Comparison of ENCODE assay signal across 17 cellular contexts in the genomic region with DNA sequence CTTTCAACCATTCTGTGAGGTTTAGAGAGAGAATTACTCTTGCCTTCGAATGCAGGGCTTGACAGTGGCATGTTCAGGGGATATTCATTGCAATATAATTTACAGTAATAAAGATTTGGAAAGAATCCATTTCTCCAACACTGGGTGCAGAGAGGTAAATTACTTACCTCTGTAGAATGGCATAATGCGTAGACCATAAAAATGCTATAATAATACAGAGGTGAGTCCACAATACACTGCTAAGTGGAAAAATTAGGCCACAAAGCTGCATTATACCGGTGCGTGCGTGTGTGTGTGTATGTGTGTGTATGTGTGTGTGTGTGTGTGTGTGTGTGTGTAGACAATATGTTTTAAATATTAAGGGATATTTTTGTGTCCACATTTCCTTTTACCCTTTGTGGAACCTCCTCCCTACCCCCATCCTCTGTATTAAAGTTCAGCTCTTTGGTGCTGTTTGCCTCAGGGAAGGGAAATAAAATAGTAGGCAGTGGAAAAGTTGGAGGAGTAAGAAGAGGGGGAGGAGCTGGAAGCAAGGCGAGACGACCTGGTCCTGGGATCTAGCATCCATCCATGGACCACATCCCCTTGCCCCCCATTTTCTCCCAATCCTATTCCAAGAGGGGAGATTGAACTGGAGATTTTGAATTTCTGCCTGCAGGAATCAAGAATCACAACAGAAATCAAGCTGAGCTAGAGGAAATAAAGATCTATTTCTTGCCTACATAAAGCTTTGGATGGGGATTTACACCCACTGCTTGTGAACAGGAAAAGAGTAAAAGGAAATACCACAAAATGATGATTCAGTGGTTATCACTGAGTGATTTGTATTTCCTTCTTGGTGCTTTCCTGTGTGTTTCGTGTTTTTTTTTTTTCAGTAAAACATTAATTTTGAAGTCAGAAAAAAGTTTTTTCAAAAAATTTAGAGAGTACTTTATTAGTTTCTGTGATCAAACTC.
A peak's percentile ranks its signal among the peaks of the same experiment; 100 is the strongest.
DNase-seq lines count a peak whose midpoint lies in the region; ATAC-seq and TF ChIP-seq lines count a peak whose summit lies in the region.
"Had no signal": no experiment of that assay in that cellular context is flagged by ENCODE, and none has a peak within 500 bp of the region (broad histone marks: within the 10 kb centered on the region; RNA-seq: fewer than 3 reads in every experiment).

No MANE protein-coding gene starts in this region.

- no peak for TF ChIP-seq CTCF in fibroblast of pulmonary artery (IDR thresholded peaks at IDR 0.05; ENCODE audit: low read length, missing control alignments)
- TF ChIP-seq CTCF in ascending aorta (IDR thresholded peaks at IDR 0.05): no peak

- no peak overlapping the region for H3K27ac Mint-ChIP-seq in activated naive CD4-positive, alpha-beta T cell treated with anti-CD3 and anti-CD28 coated beads, Interleukin-2, amount 50 U/mL, for 24 hours
- peak overlapping the region; percentile 17 for H3K27ac Mint-ChIP-seq in T-helper 1 cell treated with Interleukin-12 subunit alpha and Interleukin-12 subunit beta and Interleukin-4 antibody, amounts not matched to agents 30 μg/mL and 1 μg/mL, for 36 hours
- H3K27ac Mint-ChIP-seq: IgD-negative memory B cell, progenitor cell of endocrine pancreas had no signal

- ATAC-seq in HG03520 (IDR thresholded peaks at IDR 0.05; ENCODE audit: unreplicated experiment): no peak
- ATAC-seq: Right ventricle myocardium inferior had no signal

- H3K36me3 ChIP-seq in ascending aorta: no peaks in the 10 kb centered on the region
- H3K36me3 ChIP-seq: tibial nerve had no signal

- H3K4me1 Mint-ChIP-seq in activated naive CD4-positive, alpha-beta T cell treated with anti-CD3 and anti-CD28 coated beads, Interleukin-2, amount 50 U/mL, for 24 hours: peaks cover 30% of the 10 kb centered on the region
- peaks cover 43% of the 10 kb centered on the region for H3K4me1 Mint-ChIP-seq in T-helper 1 cell treated with Interleukin-12 subunit alpha and Interleukin-12 subunit beta and Interleukin-4 antibody, amounts not matched to agents 30 μg/mL and 1 μg/mL, for 36 hours (ENCODE audit: low read depth)

- no peaks in the 10 kb centered on the region for H3K27me3 Mint-ChIP-seq in activated naive CD4-positive, alpha-beta T cell treated with anti-CD3 and anti-CD28 coated beads, Interleukin-2, amount 50 U/mL, for 24 hours
- peaks cover 16% of the 10 kb centered on the region for H3K27me3 Mint-ChIP-seq in T-helper 1 cell treated with Interleukin-12 subunit alpha and Interleukin-12 subunit beta and Interleukin-4 antibody, amounts not matched to agents 30 μg/mL and 1 μg/mL, for 36 hours (ENCODE audit: low read depth)

- H3K36me3 Mint-ChIP-seq in activated naive CD4-positive, alpha-beta T cell treated with anti-CD3 and anti-CD28 coated beads, Interleukin-2, amount 50 U/mL, for 24 hours: peaks cover 2% of the 10 kb centered on the region
- H3K36me3 Mint-ChIP-seq in T-helper 1 cell treated with Interleukin-12 subunit alpha and Interleukin-12 subunit beta and Interleukin-4 antibody, amounts not matched to agents 30 μg/mL and 1 μg/mL, for 36 hours (ENCODE audit: low read depth): peaks cover 3% of the 10 kb centered on the region
- H3K36me3 Mint-ChIP-seq: IgD-negative memory B cell had no signal

- H3K4me3 Mint-ChIP-seq in activated naive CD4-positive, alpha-beta T cell treated with anti-CD3 and anti-CD28 coated beads, Interleukin-2, amount 50 U/mL, for 24 hours: peak overlapping the region; percentile 13
- H3K4me3 Mint-ChIP-seq in T-helper 1 cell treated with Interleukin-12 subunit alpha and Interleukin-12 subunit beta and Interleukin-4 antibody, amounts not matched to agents 30 μg/mL and 1 μg/mL, for 36 hours: peak overlapping the region; percentile 41
- H3K4me3 Mint-ChIP-seq: IgD-negative memory B cell had no signal

- H3K4me1 ChIP-seq in ascending aorta: no peaks in the 10 kb centered on the region
- H3K4me1 ChIP-seq: tibial nerve had no signal

- intact Hi-C loops in ascending aorta (cut with DNase I): no loop called here

- DNase-seq in activated naive CD4-positive, alpha-beta T cell treated with Interleukin-2 at 50 U/mL for 16 hours: no peak
- DNase-seq in fibroblast of pulmonary artery (ENCODE audit: low read depth) (peak; percentile 63), stromal cell of bone marrow (ENCODE audit: low read depth) (peak; percentile 17), ascending aorta (ENCODE audit: low spot score in 2 of 2) (no peak), DMS79 treated with DMSO at 0.1 percent for 48 hours (lab: John Stamatoyannopoulos, UW) (no peak)
- DNase-seq: activated CD8-positive, alpha-beta memory T cell treated with anti-CD3 and anti-CD28 coated beads, Interleukin-2, amount 50 U/mL, for 4 hours; anterior cingulate cortex; midbrain; NCI-H1694 treated with DMSO at 0.1 percent for 48 hours; NCI-H526 had no signal

- peaks cover 0 to 11% of the 10 kb centered on the region in 2 donors for H3K9me3 ChIP-seq in ascending aorta

- no peaks in the 10 kb centered on the region for H3K27me3 ChIP-seq in ascending aorta
- H3K27me3 ChIP-seq: tibial nerve had no signal

- H3K4me3 ChIP-seq in fibroblast of pulmonary artery (replicated peaks; ENCODE audit: low read depth, low read length) (no peak overlapping the region), ascending aorta (no peak overlapping the region)
- H3K4me3 ChIP-seq: tibial nerve had no signal

- H3K27ac ChIP-seq in ascending aorta: no peak overlapping the region
- H3K27ac ChIP-seq: tibial nerve had no signal

- peaks cover 14% of the 10 kb centered on the region for H3K9me3 Mint-ChIP-seq in activated naive CD4-positive, alpha-beta T cell treated with anti-CD3 and anti-CD28 coated beads, Interleukin-2, amount 50 U/mL, for 24 hours
- H3K9me3 Mint-ChIP-seq in T-helper 1 cell treated with Interleukin-12 subunit alpha and Interleukin-12 subunit beta and Interleukin-4 antibody, amounts not matched to agents 30 μg/mL and 1 μg/mL, for 36 hours: peaks cover 14% of the 10 kb centered on the region

Comparison
In these comparisons a context has a peak if more than half of its experiments do, and no peak if none do; other contexts are left out.
1. DNase-seq: peak in fibroblast of pulmonary artery (single experiment) and stromal cell of bone marrow (single experiment); none in activated naive CD4-positive, alpha-beta T cell treated with Interleukin-2 at 50 U/mL for 16 hours (single experiment), ascending aorta (0 of 2) and DMS79 treated with DMSO at 0.1 percent for 48 hours (single experiment).